Comparison of ENCODE assay signal across 8 cellular contexts in genomic region chr7:130084037-130084875, GRCh38. TPM values are rescaled to one million over a fixed set of nuclear protein-coding genes. Genes with fewer than 3 reads are reported as not detected.
DNase-seq lines count a peak whose midpoint lies in the region; ATAC-seq and TF ChIP-seq lines count a peak whose summit lies in the region.

No MANE protein-coding gene starts in this region.

- ATAC-seq in right cardiac atrium (no peak), RWPE2 (ENCODE audit: low read depth) (no peak), upper lobe of right lung (peak; percentile 56), GM21528 (IDR thresholded peaks at IDR 0.05; ENCODE audit: low FRiP score, unreplicated experiment) (no peak), GM21723 (IDR thresholded peaks at IDR 0.05; ENCODE audit: unreplicated experiment) (no peak)

- H3K4me1 ChIP-seq in cardiac muscle cell (ENCODE audit: low read depth) (no peaks in the 10 kb centered on the region), right cardiac atrium (ENCODE audit: control insufficient read depth, insufficient read depth, low read length) (no peaks in the 10 kb centered on the region), RWPE2 (ENCODE audit: insufficient read depth, poor library complexity, severe bottlenecking) (peaks cover 2% of the 10 kb centered on the region), upper lobe of right lung (peaks cover 10% of the 10 kb centered on the region)

- peak in 1 of 2 donors; percentile 55 for DNase-seq in cardiac muscle cell (ENCODE audit: low read depth in 1 of 2, low spot score in 1 of 2)
- DNase-seq in right cardiac atrium: no peak
- DNase-seq in RWPE2 (ENCODE audit: low spot score): no peak
- no peak for DNase-seq in fibroblast of villous mesenchyme (ENCODE audit: low read depth)
- no peak for DNase-seq in upper lobe of right lung
- DNase-seq in activated naive CD4-positive, alpha-beta T cell treated with anti-CD3 and anti-CD28 coated beads, Interleukin-2, amount 50 U/mL, for 16 hours: no peak

- H3K27ac ChIP-seq in cardiac muscle cell: no peak overlapping the region
- no peak overlapping the region for H3K27ac ChIP-seq in right cardiac atrium (ENCODE audit: low read length)
- H3K27ac ChIP-seq in RWPE2 (ENCODE audit: poor library complexity, severe bottlenecking): no peak overlapping the region
- no peak overlapping the region for H3K27ac ChIP-seq in upper lobe of right lung

- no peak overlapping the region for H3K4me3 ChIP-seq in cardiac muscle cell
- H3K4me3 ChIP-seq in right cardiac atrium (ENCODE audit: low read length): no peak overlapping the region
- H3K4me3 ChIP-seq in RWPE2 (ENCODE audit: severe bottlenecking): no peak overlapping the region
- H3K4me3 ChIP-seq in fibroblast of villous mesenchyme (ENCODE audit: low read depth, low read length): no peak overlapping the region
- no peak overlapping the region for H3K4me3 ChIP-seq in upper lobe of right lung

- H3K9me3 ChIP-seq in cardiac muscle cell (ENCODE audit: low read depth) (no peaks in the 10 kb centered on the region), right cardiac atrium (ENCODE audit: control insufficient read depth, low read length) (no peaks in the 10 kb centered on the region), RWPE2 (ENCODE audit: severe bottlenecking) (no peaks in the 10 kb centered on the region), upper lobe of right lung (no peaks in the 10 kb centered on the region)

- H3K27me3 ChIP-seq in cardiac muscle cell (no peaks in the 10 kb centered on the region), right cardiac atrium (ENCODE audit: control insufficient read depth, insufficient read depth) (no peaks in the 10 kb centered on the region), RWPE2 (ENCODE audit: insufficient read depth, poor library complexity, severe bottlenecking) (no peaks in the 10 kb centered on the region), upper lobe of right lung (no peaks in the 10 kb centered on the region)

- intact Hi-C loops in right cardiac atrium (cut with DNase I) (no loop called here), upper lobe of right lung (cut with DNase I) (no loop called here)

- TF ChIP-seq CTCF in cardiac muscle cell (IDR thresholded peaks at IDR 0.05; ENCODE audit: low read depth, low read length): peak; percentile 46
- TF ChIP-seq CTCF in RWPE2 (IDR thresholded peaks at IDR 0.05; ENCODE audit: poor library complexity, severe bottlenecking): peak; percentile 59
- TF ChIP-seq CTCF in fibroblast of villous mesenchyme (IDR thresholded peaks at IDR 0.05; ENCODE audit: insufficient read depth, low read depth, low read length): peak; percentile 42
- TF ChIP-seq CTCF in upper lobe of right lung (IDR thresholded peaks at IDR 0.05): peak; percentile 58

- H3K36me3 ChIP-seq in cardiac muscle cell (no peaks in the 10 kb centered on the region), RWPE2 (ENCODE audit: low read depth) (peaks cover 2% of the 10 kb centered on the region; the same call in 1 of the 2 replicates), upper lobe of right lung (peaks cover 7% of the 10 kb centered on the region)

- 94% methylated on average over 11 of the region's 11 CpGs for WGBS in right cardiac atrium

RNA-seq across cellular contexts. Expression of gene KLHDC10, which starts 13.9 kb away (rescaled TPM):
- total RNA-seq in cardiac muscle cell: 10.4 and 14.4 TPM in 2 replicates
- polyA plus RNA-seq in cardiac muscle cell: 6.2 and 7.9 TPM in 2 replicates
- 10 to 100 TPM; 24.3 to 29.4 (median 26.5) TPM for total RNA-seq in right cardiac atrium
- polyA plus RNA-seq in right cardiac atrium: 8.6 TPM
- total RNA-seq in fibroblast of villous mesenchyme: 28.7 and 43.6 TPM in 2 replicates
- total RNA-seq in upper lobe of right lung: 32.0 TPM

RNA-seq across cellular contexts. Expression of gene ZC3HC1, which starts 33.1 kb away (rescaled TPM):
- total RNA-seq in cardiac muscle cell (16.4 and 18.6 TPM in 2 replicates), right cardiac atrium (10 to 100 TPM; 14.8 to 17.1 (median 16.6) TPM), fibroblast of villous mesenchyme (12.2 and 16.4 TPM in 2 replicates), upper lobe of right lung (12.8 TPM)
- polyA plus RNA-seq in cardiac muscle cell (30.5 and 33.4 TPM in 2 replicates), right cardiac atrium (15.4 TPM)
